Comparison of ENCODE assay signal across 8 cellular contexts in genomic region chr20:34558320-34559202, GRCh38. TPM values are rescaled to one million over a fixed set of nuclear protein-coding genes. Genes with fewer than 3 reads are reported as not detected.
A peak's percentile ranks its signal among the peaks of the same experiment; 100 is the strongest.
DNase-seq lines count a peak whose midpoint lies in the region; ATAC-seq and TF ChIP-seq lines count a peak whose summit lies in the region.

Gene MAP1LC3A (plus strand): TSS chr20:34558718. CDS start chr20:34558869, 151 bp downstream.

- H3K18ac ChIP-seq in trophoblast cell (ENCODE audit: low read length): peak within 1 kb of the TSS; percentile 57

- DNase-seq in GM10248 (ENCODE audit: extremely low spot score): peak; percentile 94
- peak; percentile 97 for DNase-seq in T follicular helper cell (ENCODE audit: low read depth)
- DNase-seq in amniotic stem cell (lab: John Stamatoyannopoulos, UW): peak; percentile 94
- DNase-seq in heart left ventricle: peak; percentile 96 to 98 (median 98)
- DNase-seq in trophoblast cell: peak; percentile 97 to 99
- DNase-seq in thoracic aorta (ENCODE audit: low spot score): peak; percentile 90
- no peak for DNase-seq in MM.1S

- H2BK12ac ChIP-seq in trophoblast cell (ENCODE audit: low read length): no peak within 1 kb of the TSS

- H2BK5ac ChIP-seq in trophoblast cell (ENCODE audit: low read depth, low read length, poor library complexity): no peak within 1 kb of the TSS

- H3K14ac ChIP-seq in trophoblast cell (ENCODE audit: low read length): peak within 1 kb of the TSS; percentile 49

- H3K9me3 ChIP-seq in heart left ventricle (no peaks in the 10 kb centered on the region), trophoblast cell (ENCODE audit: insufficient read depth, low read depth, low read length) (no peaks in the 10 kb centered on the region), thoracic aorta (no peaks in the 10 kb centered on the region), MM.1S (replicated peaks; ENCODE audit: insufficient read depth, low read length) (no peaks in the 10 kb centered on the region)

- CTCF ChIA-PET in GM10248 (lab: Yijun Ruan, JAX): interaction anchor here (0.8 to 2.3 kb wide), 5 partner anchors 16 to 246 kb away, joined by 3 to 7 read pairs (median 4); no protein-coding TSS in a partner anchor

- H3K4me1 ChIP-seq in heart left ventricle (peaks cover 0 to 28% (median 10%) of the 10 kb centered on the region in 12 donors), trophoblast cell (ENCODE audit: control insufficient read depth in 1 of 2, insufficient read depth in 2 of 2, low read length in 2 of 2) (no peaks in the 10 kb centered on the region), thoracic aorta (ENCODE audit: control insufficient read depth in 1 of 2, low read depth in 2 of 2) (peaks cover 0 to 10% of the 10 kb centered on the region in 2 donors), MM.1S (ENCODE audit: low read length) (no peaks in the 10 kb centered on the region)

- peak within 1 kb of the TSS; percentile 81 to 98 (median 94) for H3K27ac ChIP-seq in heart left ventricle
- no peak within 1 kb of the TSS for H3K27ac ChIP-seq in trophoblast cell (ENCODE audit: low read depth, low read length)
- H3K27ac ChIP-seq in thoracic aorta: peak within 1 kb of the TSS; percentile 98 to 99
- no peak within 1 kb of the TSS for H3K27ac ChIP-seq in MM.1S (ENCODE audit: low read length)

- peak within 1 kb of the TSS; percentile 41 for H4K91ac ChIP-seq in trophoblast cell (ENCODE audit: low read depth, low read length)

- H3K9ac ChIP-seq in trophoblast cell (ENCODE audit: low read length) (peak within 1 kb of the TSS; percentile 42), MM.1S (ENCODE audit: low read length) (no peak within 1 kb of the TSS)

- H2AK5ac ChIP-seq in trophoblast cell (ENCODE audit: low read length): no peak within 1 kb of the TSS

- POLR2A ChIA-PET in GM10248 (lab: Yijun Ruan, JAX): no interaction called here

- H2AFZ ChIP-seq in trophoblast cell (ENCODE audit: insufficient read depth, low read length, poor library complexity) (peak within 1 kb of the TSS; percentile 85), MM.1S (ENCODE audit: low read length) (no peak within 1 kb of the TSS)

- H4K12ac ChIP-seq in trophoblast cell (ENCODE audit: low read depth, low read length): peak within 1 kb of the TSS; percentile 88

- no peaks in the 10 kb centered on the region for H3K9me2 ChIP-seq in MM.1S (replicated peaks; ENCODE audit: insufficient read depth, low read length)

- H2BK120ac ChIP-seq in trophoblast cell (ENCODE audit: insufficient read depth, low read length, poor library complexity): peak within 1 kb of the TSS; percentile 60

- peak; percentile 11 to 69 for TF ChIP-seq POLR2A in heart left ventricle (IDR thresholded peaks at IDR 0.05)

- peak within 1 kb of the TSS; percentile 33 for H3K4ac ChIP-seq in trophoblast cell (ENCODE audit: low read depth, low read length)

- H3K4me3 ChIP-seq in heart left ventricle (peak within 1 kb of the TSS; percentile 57 to 98 (median 86)), trophoblast cell (ENCODE audit: low read depth, low read length) (peak within 1 kb of the TSS; percentile 79), thoracic aorta (peak within 1 kb of the TSS; percentile 90), MM.1S (ENCODE audit: low read length) (no peak within 1 kb of the TSS)

- WGBS in heart left ventricle, 4 donors: 0 to 4% (median 3%) methylated on average over 29 to 100 of the region's 100 CpGs
- no CpG with 5 or more reads among the region's 100 CpGs for WGBS in trophoblast cell (ENCODE audit: extremely low coverage, insufficient coverage, insufficient read length)

- intact Hi-C loops in heart left ventricle (cut with DNase I): loop anchor here in 1 of 10 donors (10.0 kb wide), 1 partner anchor 146 kb away; the partner anchor contains the start of gene TP53INP2

- H3K79me2 ChIP-seq in trophoblast cell (ENCODE audit: control insufficient read depth, insufficient read depth, low read length, poor library complexity) (peaks cover 2% of the 10 kb centered on the region), MM.1S (ENCODE audit: low read length) (no peaks in the 10 kb centered on the region)

- H3K36me3 ChIP-seq in heart left ventricle (peaks cover 0 to 6% (median 0%) of the 10 kb centered on the region in 9 donors), trophoblast cell (ENCODE audit: control insufficient read depth in 1 of 2, insufficient read depth in 2 of 2, low read length in 2 of 2) (peaks cover 0 to 1% of the 10 kb centered on the region in 2 experiments), thoracic aorta (no peaks in the 10 kb centered on the region), MM.1S (replicated peaks; ENCODE audit: insufficient read depth, low read length) (no peaks in the 10 kb centered on the region)

- H3K27me3 ChIP-seq in heart left ventricle (no peaks in the 10 kb centered on the region), trophoblast cell (ENCODE audit: insufficient read depth, low read length) (no peaks in the 10 kb centered on the region), thoracic aorta (replicated peaks; ENCODE audit: insufficient read depth) (no peaks in the 10 kb centered on the region), MM.1S (replicated peaks; ENCODE audit: insufficient read depth, low read length) (no peaks in the 10 kb centered on the region)

- H3K4me2 ChIP-seq in trophoblast cell (ENCODE audit: low read length): peak within 1 kb of the TSS; percentile 62
- H3K4me2 ChIP-seq in MM.1S (ENCODE audit: low read depth, low read length): no peak within 1 kb of the TSS

- TF ChIP-seq CTCF in GM10248 (IDR thresholded peaks at IDR 0.05; ENCODE audit: control extremely low read depth, extremely low read depth, low read depth, missing control alignments) (no peak), heart left ventricle (IDR thresholded peaks at IDR 0.05) (no peak), thoracic aorta (IDR thresholded peaks at IDR 0.05) (no peak), MM.1S (IDR thresholded peaks at IDR 0.05; ENCODE audit: low read length) (no peak)

- peak within 1 kb of the TSS; percentile 80 for H4K8ac ChIP-seq in trophoblast cell (ENCODE audit: low read depth, low read length)

- H3F3A ChIP-seq in MM.1S (ENCODE audit: insufficient read depth, low read length): no peaks in the 10 kb centered on the region

- no peak within 1 kb of the TSS for H3K23ac ChIP-seq in trophoblast cell (ENCODE audit: low read length)

- H3K79me1 ChIP-seq in trophoblast cell (ENCODE audit: low read length): peaks cover 7% of the 10 kb centered on the region

- no peaks in the 10 kb centered on the region for H4K20me1 ChIP-seq in MM.1S (ENCODE audit: insufficient read depth, low read length)

- ATAC-seq in HG03432 (IDR thresholded peaks at IDR 0.05; ENCODE audit: unreplicated experiment) (peak; percentile 69), heart left ventricle (peak; percentile 87 to 96 (median 92)), thoracic aorta (ENCODE audit: insufficient number of reproducible peaks, low FRiP score, low read depth) (peak; percentile 86)

RNA-seq across cellular contexts. Expression of gene MAP1LC3A, which starts in this region (rescaled TPM):
- total RNA-seq in heart left ventricle (100 to 1,000 TPM in 3 of 9 donors, 10 to 100 TPM in 6; 54.0 to 212 (median 88.6) TPM), thoracic aorta (10 to 100 TPM; 39.2 to 79.6 TPM)
- 100 to 1,000 TPM in 1 of 2 donors, 10 to 100 TPM in 1; 42.8 to 145 TPM for polyA plus RNA-seq in heart left ventricle
- polyA plus RNA-seq in trophoblast cell (2013): 15.8 and 16.4 TPM in 2 replicates

Comparison
In these comparisons a context has a peak if more than half of its experiments do, and no peak if none do; other contexts are left out.
1. H3K27ac ChIP-seq: peak in heart left ventricle (12 of 12) and thoracic aorta (2 of 2); none in trophoblast cell (single experiment) and MM.1S (single experiment).
2. Peak in every context shown above with its lines, with median percentiles within 50 percentile points of each other: ATAC-seq.